Comparison of ENCODE assay signal across 8 cellular contexts in the genomic region with DNA sequence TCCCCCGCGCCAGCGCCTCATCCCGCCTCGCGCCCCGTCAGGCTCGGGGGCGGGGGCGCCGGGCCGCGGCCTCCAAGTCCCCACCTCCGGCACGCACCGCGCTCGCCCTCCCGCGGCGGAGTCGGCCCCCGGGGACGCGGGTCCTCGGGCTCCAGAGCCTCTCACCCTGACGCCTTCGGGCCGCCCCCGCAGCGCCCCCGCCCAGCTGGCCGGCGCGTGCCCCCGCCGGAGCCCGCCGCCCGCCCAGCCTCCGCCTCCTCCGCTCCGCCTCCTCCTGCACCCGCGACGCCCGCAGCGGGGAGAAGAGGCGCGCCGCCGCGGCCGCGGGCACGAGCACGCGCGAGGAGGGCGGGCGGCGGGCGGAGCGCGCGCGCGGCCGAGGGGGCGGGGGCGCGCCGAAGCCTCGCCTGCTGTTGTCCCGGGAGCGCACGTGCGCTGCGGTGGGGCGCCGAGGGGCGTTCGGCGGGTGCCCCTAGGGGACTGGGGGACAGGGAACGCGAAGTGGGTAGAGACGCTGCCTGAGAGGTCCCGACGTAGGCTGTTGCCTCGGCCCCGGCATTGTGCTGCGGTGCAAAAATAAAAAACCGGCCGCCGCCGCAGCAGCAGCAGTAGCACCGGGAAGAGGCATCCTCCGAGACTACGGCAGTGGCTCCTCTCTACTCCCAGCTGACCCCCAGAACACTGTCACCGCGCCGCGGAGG.
DNase-seq lines count a peak whose midpoint lies in the region; ATAC-seq and TF ChIP-seq lines count a peak whose summit lies in the region.

No MANE protein-coding gene starts in this region.

- ATAC-seq in HG02981 (IDR thresholded peaks at IDR 0.05; ENCODE audit: unreplicated experiment) (peak; percentile 53), HG03108 (IDR thresholded peaks at IDR 0.05; ENCODE audit: unreplicated experiment) (no peak)
- peak; percentile 48 for ATAC-seq in activated CD8-positive, alpha-beta T cell treated with anti-CD3 and anti-CD28 coated beads for 36 hours

- peak overlapping the region; percentile 76 for H3K27ac Mint-ChIP-seq in activated CD8-positive, alpha-beta T cell treated with anti-CD3 and anti-CD28 coated beads for 36 hours

- H3K36me3 Mint-ChIP-seq in activated CD8-positive, alpha-beta T cell treated with anti-CD3 and anti-CD28 coated beads for 36 hours (ENCODE audit: low read depth): no peaks in the 10 kb centered on the region

- CTCF ChIA-PET in GM10248 (lab: Yijun Ruan, JAX): interaction anchor here (1.3 kb wide), 1 partner anchor 40 kb away, joined by 3 read pairs; no protein-coding TSS in a partner anchor
- CTCF ChIA-PET in activated CD8-positive, alpha-beta T cell treated with anti-CD3 and anti-CD28 coated beads for 36 hours (lab: Charles Lee): interaction anchor here (1.0 kb wide), 1 partner anchor 161 kb away, joined by 4 read pairs; no protein-coding TSS in a partner anchor

- POLR2A ChIA-PET in GM10248 (lab: Yijun Ruan, JAX): no interaction called here
- POLR2A ChIA-PET in activated CD8-positive, alpha-beta T cell treated with anti-CD3 and anti-CD28 coated beads for 36 hours (lab: Charles Lee): no interaction called here

- peaks cover 31% of the 10 kb centered on the region for H3K4me1 Mint-ChIP-seq in activated CD8-positive, alpha-beta T cell treated with anti-CD3 and anti-CD28 coated beads for 36 hours (ENCODE audit: low read depth)

- H3K9me3 Mint-ChIP-seq in activated CD8-positive, alpha-beta T cell treated with anti-CD3 and anti-CD28 coated beads for 36 hours: no peaks in the 10 kb centered on the region

- DNase-seq in GM10248 (ENCODE audit: extremely low spot score) (peak; percentile 47), NCI-H2227 (lab: John Stamatoyannopoulos, UW; ENCODE audit: unreplicated experiment) (peak; percentile 85), lung microvascular endothelial cell (ENCODE audit: low read depth in 2 of 2) (peak; percentile 77 to 85)
- DNase-seq in activated CD8-positive, alpha-beta T cell treated with anti-CD3 and anti-CD28 coated beads for 36 hours: peak; percentile 50
- DNase-seq in effector CD4-positive, alpha-beta T cell: peak; percentile 29
- peak; percentile 18 to 54 (median 50) for DNase-seq in stimulated activated CD4-positive, alpha-beta T cell treated with anti-CD3 and anti-CD28 coated beads, TNF-alpha, amount 100 ng/mL, for 1 hour (ENCODE audit: low read depth in 3 of 3, low spot score in 1 of 3)

- intact Hi-C loops in activated CD8-positive, alpha-beta T cell treated with anti-CD3 and anti-CD28 coated beads for 36 hours (cut with micrococcal nuclease): loop anchor here (5.0 kb wide), 1 partner anchor 162 kb away; no protein-coding TSS in a partner anchor

- peak overlapping the region; percentile 71 for H3K4me3 Mint-ChIP-seq in activated CD8-positive, alpha-beta T cell treated with anti-CD3 and anti-CD28 coated beads for 36 hours

- peak; percentile 15 for TF ChIP-seq CTCF in GM10248 (IDR thresholded peaks at IDR 0.05; ENCODE audit: control extremely low read depth, extremely low read depth, low read depth, missing control alignments)
- TF ChIP-seq CTCF in activated CD8-positive, alpha-beta T cell treated with anti-CD3 and anti-CD28 coated beads for 36 hours (IDR thresholded peaks at IDR 0.05): no peak

- peaks cover 13% of the 10 kb centered on the region for H3K27me3 Mint-ChIP-seq in activated CD8-positive, alpha-beta T cell treated with anti-CD3 and anti-CD28 coated beads for 36 hours

Comparison
In these comparisons a context has a peak if more than half of its experiments do, and no peak if none do; other contexts are left out.
1. DNase-seq: peak in every context shown above with its lines; median percentile 85 in NCI-H2227; 81 in lung microvascular endothelial cell; 50 in activated CD8-positive, alpha-beta T cell treated with anti-CD3 and anti-CD28 coated beads for 36 hours; 50 in stimulated activated CD4-positive, alpha-beta T cell treated with anti-CD3 and anti-CD28 coated beads, TNF-alpha, amount 100 ng/mL, for 1 hour; 47 in GM10248; 29 in effector CD4-positive, alpha-beta T cell.